In the genomic region with DNA sequence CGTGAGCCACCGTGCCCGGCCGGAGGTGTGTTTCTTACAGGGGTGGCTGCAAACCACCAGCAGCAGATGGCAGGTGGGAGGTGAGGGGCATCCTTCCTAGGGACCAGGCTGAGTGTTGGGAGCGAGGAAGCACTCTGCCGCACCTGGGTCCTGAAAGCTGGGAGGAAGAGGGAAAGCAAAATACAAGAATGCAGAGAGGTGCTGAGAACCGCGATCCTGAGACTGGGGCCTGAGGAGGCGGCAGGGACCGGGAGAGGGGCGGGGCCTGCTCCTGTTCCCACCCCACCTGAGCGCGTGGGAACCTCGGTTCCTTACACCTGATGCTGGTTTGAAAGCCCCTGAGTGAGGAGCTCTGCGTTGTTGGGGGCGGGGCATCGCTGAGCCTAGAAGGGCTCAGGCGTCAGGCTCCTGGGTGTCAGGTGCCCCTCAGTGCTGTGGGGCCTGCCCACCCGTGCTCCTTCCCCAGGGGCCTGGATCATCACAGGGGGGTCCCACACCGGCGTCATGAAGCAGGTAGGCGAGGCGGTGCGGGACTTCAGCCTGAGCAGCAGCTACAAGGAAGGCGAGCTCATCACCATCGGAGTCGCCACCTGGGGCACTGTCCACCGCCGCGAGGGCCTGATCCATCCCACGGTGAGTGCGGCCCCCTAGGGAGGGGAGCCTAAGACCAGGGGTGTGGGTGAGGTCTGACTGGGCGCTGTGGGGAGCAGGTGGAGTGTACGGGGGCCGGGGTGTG, we compare ENCODE assay signal across 1 cellular context.
TF ChIP-seq lines count a peak whose summit lies in the region.

No MANE protein-coding gene starts in this region.

TF ChIP-seq in K562, 482 proteins besides CTCF, POLR2A, EP300 and RAD21:
- TF ChIP-seq ETV1 (tag; conservative IDR thresholded peaks at IDR 0.05; ENCODE audit: low read depth): no peak
- TF ChIP-seq SIN3A (IDR thresholded peaks at IDR 0.05; ENCODE audit: borderline replicate concordance in 2 of 2, control insufficient read depth in 1 of 2, low read depth in 2 of 2, low read length in 2 of 2): no peak
- TF ChIP-seq FIP1L1 (IDR thresholded peaks at IDR 0.05; ENCODE audit: low read depth, low read length, poor library complexity, severe bottlenecking): peak; percentile 32
